In the genomic region with DNA sequence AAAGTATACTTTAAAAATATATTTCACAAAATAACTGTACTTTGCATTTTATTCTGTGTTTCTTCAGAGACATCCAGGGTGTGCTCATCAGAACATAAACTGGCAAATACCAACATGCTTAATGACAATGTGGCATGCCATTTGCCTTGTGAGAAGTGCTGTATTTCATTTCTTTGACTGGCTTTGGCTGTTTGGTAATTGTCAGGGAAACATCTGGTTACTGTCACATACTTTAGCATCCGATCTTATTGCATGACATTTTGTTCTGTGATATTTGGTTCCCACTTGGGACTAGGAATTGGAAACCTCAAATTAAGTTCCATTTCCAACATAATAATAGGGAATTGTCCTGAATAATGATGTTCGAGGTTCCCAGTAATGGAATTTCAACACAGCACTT, we compare ENCODE assay signal across 1 cellular context.
TF ChIP-seq lines count a peak whose summit lies in the region.

No MANE protein-coding gene starts in this region.

TF ChIP-seq in HepG2, 621 proteins besides CTCF, POLR2A, EP300 and RAD21:
- TF ChIP-seq ZNF207 (IDR thresholded peaks at IDR 0.05; ENCODE audit: borderline replicate concordance) = no peak
- no peak for TF ChIP-seq SIN3A (IDR thresholded peaks at IDR 0.05; ENCODE audit: borderline replicate concordance, low read depth, low read length)
- no peak for TF ChIP-seq ZNF614 (CRISPR knock-in tag; IDR thresholded peaks at IDR 0.05; ENCODE audit: borderline replicate concordance)
- TF ChIP-seq GPN1 (CRISPR knock-in tag; IDR thresholded peaks at IDR 0.05; ENCODE audit: borderline replicate concordance) = no peak
- no peak for TF ChIP-seq KDM6A (CRISPR knock-in tag; IDR thresholded peaks at IDR 0.05; ENCODE audit: low read depth)
- TF ChIP-seq, protein P1, sequence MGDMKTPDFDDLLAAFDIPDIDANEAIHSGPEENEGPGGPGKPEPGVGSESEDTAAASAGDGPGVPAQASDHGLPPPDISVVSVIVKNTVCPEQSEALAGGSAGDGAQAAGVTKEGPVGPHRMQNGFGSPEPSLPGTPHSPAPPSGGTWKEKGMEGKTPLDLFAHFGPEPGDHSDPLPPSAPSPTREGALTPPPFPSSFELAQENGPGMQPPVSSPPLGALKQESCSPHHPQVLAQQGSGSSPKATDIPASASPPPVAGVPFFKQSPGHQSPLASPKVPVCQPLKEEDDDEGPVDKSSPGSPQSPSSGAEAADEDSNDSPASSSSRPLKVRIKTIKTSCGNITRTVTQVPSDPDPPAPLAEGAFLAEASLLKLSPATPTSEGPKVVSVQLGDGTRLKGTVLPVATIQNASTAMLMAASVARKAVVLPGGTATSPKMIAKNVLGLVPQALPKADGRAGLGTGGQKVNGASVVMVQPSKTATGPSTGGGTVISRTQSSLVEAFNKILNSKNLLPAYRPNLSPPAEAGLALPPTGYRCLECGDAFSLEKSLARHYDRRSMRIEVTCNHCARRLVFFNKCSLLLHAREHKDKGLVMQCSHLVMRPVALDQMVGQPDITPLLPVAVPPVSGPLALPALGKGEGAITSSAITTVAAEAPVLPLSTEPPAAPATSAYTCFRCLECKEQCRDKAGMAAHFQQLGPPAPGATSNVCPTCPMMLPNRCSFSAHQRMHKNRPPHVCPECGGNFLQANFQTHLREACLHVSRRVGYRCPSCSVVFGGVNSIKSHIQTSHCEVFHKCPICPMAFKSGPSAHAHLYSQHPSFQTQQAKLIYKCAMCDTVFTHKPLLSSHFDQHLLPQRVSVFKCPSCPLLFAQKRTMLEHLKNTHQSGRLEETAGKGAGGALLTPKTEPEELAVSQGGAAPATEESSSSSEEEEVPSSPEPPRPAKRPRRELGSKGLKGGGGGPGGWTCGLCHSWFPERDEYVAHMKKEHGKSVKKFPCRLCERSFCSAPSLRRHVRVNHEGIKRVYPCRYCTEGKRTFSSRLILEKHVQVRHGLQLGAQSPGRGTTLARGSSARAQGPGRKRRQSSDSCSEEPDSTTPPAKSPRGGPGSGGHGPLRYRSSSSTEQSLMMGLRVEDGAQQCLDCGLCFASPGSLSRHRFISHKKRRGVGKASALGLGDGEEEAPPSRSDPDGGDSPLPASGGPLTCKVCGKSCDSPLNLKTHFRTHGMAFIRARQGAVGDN (CRISPR knock-in tag; IDR thresholded peaks at IDR 0.05) = no peak
- no peak for TF ChIP-seq RXRA (CRISPR knock-in tag; IDR thresholded peaks at IDR 0.05)
- TF ChIP-seq, protein P2, sequence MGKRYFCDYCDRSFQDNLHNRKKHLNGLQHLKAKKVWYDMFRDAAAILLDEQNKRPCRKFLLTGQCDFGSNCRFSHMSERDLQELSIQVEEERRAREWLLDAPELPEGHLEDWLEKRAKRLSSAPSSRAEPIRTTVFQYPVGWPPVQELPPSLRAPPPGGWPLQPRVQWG (CRISPR knock-in tag; IDR thresholded peaks at IDR 0.05; ENCODE audit: borderline replicate concordance, low read depth) = no peak
- no peak for TF ChIP-seq ZSCAN25 (CRISPR knock-in tag; IDR thresholded peaks at IDR 0.05)
- no peak for TF ChIP-seq ZNF567 (CRISPR knock-in tag; IDR thresholded peaks at IDR 0.05; ENCODE audit: borderline replicate concordance)
- TF ChIP-seq ZNF460 (CRISPR knock-in tag; IDR thresholded peaks at IDR 0.05; ENCODE audit: borderline replicate concordance) = no peak
- TF ChIP-seq, protein P3, sequence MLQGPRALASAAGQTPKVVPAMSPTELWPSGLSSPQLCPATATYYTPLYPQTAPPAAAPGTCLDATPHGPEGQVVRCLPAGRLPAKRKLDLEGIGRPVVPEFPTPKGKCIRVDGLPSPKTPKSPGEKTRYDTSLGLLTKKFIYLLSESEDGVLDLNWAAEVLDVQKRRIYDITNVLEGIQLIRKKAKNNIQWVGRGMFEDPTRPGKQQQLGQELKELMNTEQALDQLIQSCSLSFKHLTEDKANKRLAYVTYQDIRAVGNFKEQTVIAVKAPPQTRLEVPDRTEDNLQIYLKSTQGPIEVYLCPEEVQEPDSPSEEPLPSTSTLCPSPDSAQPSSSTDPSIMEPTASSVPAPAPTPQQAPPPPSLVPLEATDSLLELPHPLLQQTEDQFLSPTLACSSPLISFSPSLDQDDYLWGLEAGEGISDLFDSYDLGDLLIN (CRISPR knock-in tag; IDR thresholded peaks at IDR 0.05; ENCODE audit: borderline replicate concordance) = no peak
